ENCODE assay signal across 7 cellular contexts in genomic region chr11:726278-726915, GRCh38. TPM values are rescaled to one million over a fixed set of nuclear protein-coding genes. Genes with fewer than 3 reads are reported as not detected.
DNase-seq lines count a peak whose midpoint lies in the region; ATAC-seq, FAIRE-seq and TF ChIP-seq lines count a peak whose summit lies in the region.
"Had no signal": no experiment of that assay in that cellular context is flagged by ENCODE, and none has a peak within 500 bp of the region (broad histone marks: within the 10 kb centered on the region; RNA-seq: fewer than 3 reads in every experiment).

No MANE protein-coding gene starts in this region.

- peak overlapping the region in 1 of 2 donors; percentile 42 for H3K27ac ChIP-seq in kidney (ENCODE audit: low read depth in 2 of 2, low read length in 2 of 2)

- intact Hi-C loops in kidney (cut with DNase I): loop anchor here (10.0 kb wide), 1 partner anchor 172 kb away; no protein-coding TSS in a partner anchor

- TF ChIP-seq CTCF in kidney (IDR thresholded peaks at IDR 0.05; ENCODE audit: borderline replicate concordance, extremely low read depth, insufficient read depth): no peak

- no peak overlapping the region for H3K9ac ChIP-seq in kidney (ENCODE audit: low read length in 2 of 2)

- FAIRE-seq in kidney (lab: Jason Lieb, UNC): no peak
- FAIRE-seq: A549 had no signal

- peaks cover 0 to 12% of the 10 kb centered on the region in 2 donors for H3K36me3 ChIP-seq in kidney (ENCODE audit: control insufficient read depth in 1 of 2, insufficient read depth in 2 of 2, low read length in 2 of 2)

- no peaks in the 10 kb centered on the region for H3K9me3 ChIP-seq in kidney (ENCODE audit: control insufficient read depth in 1 of 2, low read length in 2 of 2)
- H3K9me3 ChIP-seq: A549 had no signal

- peaks cover 0 to 5% of the 10 kb centered on the region in 2 donors for H3K4me1 ChIP-seq in kidney (ENCODE audit: control insufficient read depth in 1 of 2, insufficient read depth in 1 of 2, low read depth in 1 of 2, low read length in 2 of 2)

- no peak overlapping the region for H3K4me3 ChIP-seq in kidney (ENCODE audit: low read length in 2 of 2)
- H3K4me3 ChIP-seq: A549 had no signal

- peak; percentile 28 to 66 for DNase-seq in NCI-H187 (lab: John Stamatoyannopoulos, UW)
- DNase-seq in NCI-H187 treated with DMSO at 0.1 percent for 48 hours (lab: John Stamatoyannopoulos, UW): no peak
- DNase-seq in activated T-cell treated with anti-CD3 and anti-CD28 coated beads, Interleukin-2, amount 50 U/mL, for 48 hours: peak; percentile 66 to 73
- peak; percentile 92 for DNase-seq in kidney

- no peak for ATAC-seq in GM19463 (IDR thresholded peaks at IDR 0.05; ENCODE audit: unreplicated experiment)
- ATAC-seq in GM18868 (IDR thresholded peaks at IDR 0.05; ENCODE audit: unreplicated experiment): no peak

RNA-seq across cellular contexts. Expression of gene EPS8L2, which starts 20.4 kb away (rescaled TPM):
- total RNA-seq in kidney: 287 TPM
- 199 TPM for polyA plus RNA-seq in kidney (ENCODE audit: insufficient read depth, low read depth, low replicate concordance)

RNA-seq across cellular contexts. Expression of gene TALDO1, which starts 20.9 kb away (rescaled TPM):
- 175 TPM for total RNA-seq in kidney
- polyA plus RNA-seq in kidney (ENCODE audit: insufficient read depth, low read depth, low replicate concordance): 312 TPM

RNA-seq across cellular contexts. Expression of gene TMEM80, which starts 30.8 kb away (rescaled TPM):
- 38.6 TPM for total RNA-seq in kidney
- 36.2 TPM for polyA plus RNA-seq in kidney (ENCODE audit: insufficient read depth, low read depth, low replicate concordance)

RNA-seq across cellular contexts. Expression of gene DEAF1, which starts 31.4 kb away (rescaled TPM):
- total RNA-seq in kidney: 54.5 TPM
- 30.2 TPM for polyA plus RNA-seq in kidney (ENCODE audit: insufficient read depth, low read depth, low replicate concordance)

RNA-seq across cellular contexts. Expression of gene GATD1, which starts 50.9 kb away (rescaled TPM):
- 66.2 TPM for total RNA-seq in kidney
- polyA plus RNA-seq in kidney (ENCODE audit: insufficient read depth, low read depth, low replicate concordance): 38.3 TPM
